24 cellular contexts compared by ENCODE assay signal in genomic region chr16:15708997-15709396, GRCh38. TPM values are rescaled to one million over a fixed set of nuclear protein-coding genes. Genes with fewer than 3 reads are reported as not detected.
A peak's percentile ranks its signal among the peaks of the same experiment; 100 is the strongest.
DNase-seq lines count a peak whose midpoint lies in the region; ATAC-seq and TF ChIP-seq lines count a peak whose summit lies in the region.
"Had no signal": no experiment of that assay in that cellular context is flagged by ENCODE, and none has a peak within 500 bp of the region (broad histone marks: within the 10 kb centered on the region; RNA-seq: fewer than 3 reads in every experiment).

No MANE protein-coding gene starts in this region.

- H3K27ac Mint-ChIP-seq in neural progenitor cell, result no peak overlapping the region

- intact Hi-C loops in esophagus muscularis mucosa (cut with DNase I), result no loop called here
- intact Hi-C loops in sigmoid colon (cut with DNase I), result no loop called here

- H3K36me3 Mint-ChIP-seq in neural progenitor cell, result peaks cover 3% of the 10 kb centered on the region

- H2AFZ ChIP-seq in neural progenitor cell (replicated peaks), result no peak overlapping the region

- 57% methylated on average over 7 of the region's 7 CpGs for WGBS in esophagus muscularis mucosa
- WGBS in gastroesophageal sphincter (ENCODE audit: low coverage in 1 of 2), 2 donors, result 45 to 63% methylated on average over 5 to 6 of the region's 7 CpGs
- WGBS in sigmoid colon, 2 donors, result 86 to 91% methylated on average over 7 of the region's 7 CpGs

- no peak overlapping the region for H3K4me2 ChIP-seq in neural progenitor cell
- H3K4me2 ChIP-seq: BLaER1 had no signal

- H3F3A ChIP-seq in neural progenitor cell (ENCODE audit: low read depth), result no peaks in the 10 kb centered on the region

- H3K9me3 Mint-ChIP-seq in neural progenitor cell, result no peaks in the 10 kb centered on the region
- H3K9me3 Mint-ChIP-seq: CD4-positive, alpha-beta T cell; CD8-positive, alpha-beta T cell had no signal

- H3K36me3 ChIP-seq in esophagus muscularis mucosa, result peaks cover 32 to 98% (median 68%) of the 10 kb centered on the region in 4 donors
- H3K36me3 ChIP-seq in gastroesophageal sphincter, result peaks cover 0 to 97% of the 10 kb centered on the region in 2 donors
- H3K36me3 ChIP-seq in sigmoid colon, result peaks cover 53 to 99% (median 84%) of the 10 kb centered on the region in 4 donors
- H3K36me3 ChIP-seq in neural progenitor cell, result no peaks in the 10 kb centered on the region
- H3K36me3 ChIP-seq: BE2C had no signal

- H3K9me3 ChIP-seq in esophagus muscularis mucosa (no peaks in the 10 kb centered on the region), gastroesophageal sphincter (no peaks in the 10 kb centered on the region), sigmoid colon (no peaks in the 10 kb centered on the region), neural progenitor cell (ENCODE audit: low read depth) (no peaks in the 10 kb centered on the region)
- H3K9me3 ChIP-seq: BE2C, BLaER1, Caco-2 had no signal

- no peak for TF ChIP-seq CTCF in esophagus muscularis mucosa (IDR thresholded peaks at IDR 0.05)
- no peak for TF ChIP-seq CTCF in gastroesophageal sphincter (IDR thresholded peaks at IDR 0.05)
- no peak for TF ChIP-seq CTCF in sigmoid colon (IDR thresholded peaks at IDR 0.05)
- TF ChIP-seq CTCF in neural progenitor cell (IDR thresholded peaks at IDR 0.05), result no peak

- H3K4me3 ChIP-seq in esophagus muscularis mucosa (no peak overlapping the region), gastroesophageal sphincter (no peak overlapping the region), sigmoid colon (no peak overlapping the region), neural progenitor cell (no peak overlapping the region)
- H3K4me3 ChIP-seq: BLaER1, GM12878 had no signal

- DNase-seq in esophagus muscularis mucosa (ENCODE audit: extremely low spot score) (no peak), sigmoid colon (no peak), D341Med (ENCODE audit: low spot score) (no peak), neural progenitor cell (ENCODE audit: low spot score) (no peak)
- DNase-seq: 8988T; ACHN; BE2C; C1 segment of cervical spinal cord; Caco-2; Calu3; CD4-positive, alpha-beta T cell; CD8-positive, alpha-beta T cell; DMS 273 treated with DMSO at 0.1 percent for 48 hours; DMS153; DMS53; DMS79; DND-41; EL; GDM1 had no signal

- H3K9ac ChIP-seq in neural progenitor cell, result no peak overlapping the region
- H3K9ac ChIP-seq: BLaER1 had no signal

- no peaks in the 10 kb centered on the region for H3K79me2 ChIP-seq in neural progenitor cell (ENCODE audit: low read depth)

- H3K27ac ChIP-seq in esophagus muscularis mucosa (replicated peaks in 1 of 4) (peak overlapping the region; percentile 48 to 76 (median 63)), gastroesophageal sphincter (peak overlapping the region in 3 of 4 donors; percentile 61 to 74 (median 71)), sigmoid colon (peak overlapping the region; percentile 21 to 80 (median 72)), neural progenitor cell (no peak overlapping the region)
- H3K27ac ChIP-seq: BLaER1 had no signal

- H3K27me3 ChIP-seq in esophagus muscularis mucosa, result no peaks in the 10 kb centered on the region
- no peaks in the 10 kb centered on the region for H3K27me3 ChIP-seq in gastroesophageal sphincter
- no peaks in the 10 kb centered on the region for H3K27me3 ChIP-seq in sigmoid colon
- no peaks in the 10 kb centered on the region for H3K27me3 ChIP-seq in neural progenitor cell
- H3K27me3 ChIP-seq: BE2C, BLaER1 had no signal

- H3K4me1 Mint-ChIP-seq in neural progenitor cell, result peaks cover 3% of the 10 kb centered on the region

- H3K4me1 ChIP-seq in esophagus muscularis mucosa, result peaks cover 0 to 50% (median 32%) of the 10 kb centered on the region in 4 donors
- peaks cover 0 to 87% (median 0%) of the 10 kb centered on the region in 3 donors for H3K4me1 ChIP-seq in gastroesophageal sphincter
- peaks cover 0 to 39% (median 16%) of the 10 kb centered on the region in 4 donors for H3K4me1 ChIP-seq in sigmoid colon
- H3K4me1 ChIP-seq in neural progenitor cell, result no peaks in the 10 kb centered on the region
- H3K4me1 ChIP-seq: BE2C, Caco-2 had no signal

- H3K27me3 Mint-ChIP-seq in neural progenitor cell (ENCODE audit: insufficient read depth, low read depth), result peaks cover 4% of the 10 kb centered on the region
- H3K27me3 Mint-ChIP-seq: CD4-positive, alpha-beta T cell had no signal

- TF ChIP-seq EP300 in esophagus muscularis mucosa (IDR thresholded peaks at IDR 0.05) (no peak), gastroesophageal sphincter (IDR thresholded peaks at IDR 0.05) (no peak), sigmoid colon (IDR thresholded peaks at IDR 0.05) (no peak)

- no peak for ATAC-seq in gastroesophageal sphincter
- ATAC-seq in GM18505 (IDR thresholded peaks at IDR 0.05; ENCODE audit: unreplicated experiment), result no peak
- ATAC-seq: CD8-positive, alpha-beta T cell; GM12878 had no signal

- TF ChIP-seq POLR2A in esophagus muscularis mucosa (IDR thresholded peaks at IDR 0.05; ENCODE audit: low read depth), result no peak
- no peak for TF ChIP-seq POLR2A in gastroesophageal sphincter (IDR thresholded peaks at IDR 0.05)
- TF ChIP-seq POLR2A in sigmoid colon (IDR thresholded peaks at IDR 0.05), result no peak
- no peak for TF ChIP-seq POLR2A in GM18505 (IDR thresholded peaks at IDR 0.05; ENCODE audit: borderline replicate concordance, extremely low read depth, insufficient read depth, insufficient read length)

- H3K4me3 Mint-ChIP-seq in neural progenitor cell, result no peak overlapping the region
- H3K4me3 Mint-ChIP-seq: CD14-positive monocyte; CD4-positive, alpha-beta T cell; CD8-positive, alpha-beta T cell had no signal

- no peaks in the 10 kb centered on the region for H4K20me1 ChIP-seq in neural progenitor cell (ENCODE audit: low read depth)

RNA-seq across cellular contexts. Expression of gene NDE1, which starts 59.0 kb away (rescaled TPM):
- total RNA-seq in esophagus muscularis mucosa, result 10 to 100 TPM; 46.1 to 94.9 (median 70.1) TPM
- total RNA-seq in gastroesophageal sphincter, result 100 to 1,000 TPM in 1 of 4 donors, 10 to 100 TPM in 3; 34.9 to 123 (median 62.3) TPM
- total RNA-seq in sigmoid colon, result 10 to 100 TPM; 27.1 to 86.1 (median 35.3) TPM
- 10 to 100 TPM; 11.3 to 29.3 (median 13.8) TPM for polyA plus RNA-seq in sigmoid colon
- total RNA-seq in neural progenitor cell (ENCODE audit: low replicate concordance), result 85.3 and 88.1 TPM in 2 replicates
